Comparison of ENCODE assay signal across 1 cellular context in the genomic region with DNA sequence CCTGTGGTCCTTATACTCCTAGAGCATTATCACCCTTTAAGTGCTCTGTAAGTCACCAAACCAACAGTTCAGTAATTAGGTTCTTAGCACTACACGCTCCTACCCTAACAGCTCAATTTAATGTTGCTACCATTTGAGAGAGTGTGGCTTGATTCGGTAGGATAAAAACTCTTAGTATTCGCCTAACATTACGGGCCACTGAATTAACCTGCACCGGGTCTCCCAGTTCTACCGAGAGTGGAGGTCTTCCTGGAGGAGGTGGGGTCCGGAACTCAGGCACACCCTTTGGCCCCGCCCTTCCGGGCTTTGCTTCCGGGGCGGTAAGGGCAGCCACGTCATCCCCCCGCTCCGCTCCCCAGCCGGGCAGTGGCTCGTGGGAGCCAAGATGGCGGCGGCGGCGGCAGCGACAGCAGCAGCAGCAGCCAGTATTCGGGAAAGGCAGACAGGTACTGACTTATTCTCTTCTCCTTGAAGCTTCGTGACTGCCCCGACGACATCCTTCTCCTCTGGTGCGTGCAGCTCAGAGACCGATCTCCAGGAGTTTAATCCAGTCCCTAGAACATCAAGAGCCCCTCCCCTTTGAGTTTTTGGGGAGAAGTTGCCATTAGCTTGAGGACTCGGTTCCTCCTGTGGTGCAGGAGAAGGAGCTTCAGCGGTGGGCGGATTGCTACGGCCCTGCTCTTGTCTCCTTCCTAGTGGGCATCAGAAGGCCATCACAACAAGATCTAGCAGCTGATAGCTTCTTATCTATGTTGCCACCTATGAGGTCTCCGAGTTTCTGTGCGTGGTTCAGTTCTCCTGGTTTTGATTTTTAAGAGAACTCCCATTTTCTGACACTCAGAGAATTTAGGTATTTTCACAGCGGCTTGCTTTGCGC.
TF ChIP-seq lines count a peak whose summit lies in the region.

A gene with protein sequence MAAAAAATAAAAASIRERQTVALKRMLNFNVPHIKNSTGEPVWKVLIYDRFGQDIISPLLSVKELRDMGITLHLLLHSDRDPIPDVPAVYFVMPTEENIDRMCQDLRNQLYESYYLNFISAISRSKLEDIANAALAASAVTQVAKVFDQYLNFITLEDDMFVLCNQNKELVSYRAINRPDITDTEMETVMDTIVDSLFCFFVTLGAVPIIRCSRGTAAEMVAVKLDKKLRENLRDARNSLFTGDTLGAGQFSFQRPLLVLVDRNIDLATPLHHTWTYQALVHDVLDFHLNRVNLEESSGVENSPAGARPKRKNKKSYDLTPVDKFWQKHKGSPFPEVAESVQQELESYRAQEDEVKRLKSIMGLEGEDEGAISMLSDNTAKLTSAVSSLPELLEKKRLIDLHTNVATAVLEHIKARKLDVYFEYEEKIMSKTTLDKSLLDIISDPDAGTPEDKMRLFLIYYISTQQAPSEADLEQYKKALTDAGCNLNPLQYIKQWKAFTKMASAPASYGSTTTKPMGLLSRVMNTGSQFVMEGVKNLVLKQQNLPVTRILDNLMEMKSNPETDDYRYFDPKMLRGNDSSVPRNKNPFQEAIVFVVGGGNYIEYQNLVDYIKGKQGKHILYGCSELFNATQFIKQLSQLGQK (plus strand): TSS at position 366 of the 877 bp plus-strand sequence. CDS start 20 bp downstream, at position 386.

TF ChIP-seq in K562, 482 proteins besides CTCF, POLR2A, EP300 and RAD21 (continued from another document and continues in another):
- TF ChIP-seq, protein P1, sequence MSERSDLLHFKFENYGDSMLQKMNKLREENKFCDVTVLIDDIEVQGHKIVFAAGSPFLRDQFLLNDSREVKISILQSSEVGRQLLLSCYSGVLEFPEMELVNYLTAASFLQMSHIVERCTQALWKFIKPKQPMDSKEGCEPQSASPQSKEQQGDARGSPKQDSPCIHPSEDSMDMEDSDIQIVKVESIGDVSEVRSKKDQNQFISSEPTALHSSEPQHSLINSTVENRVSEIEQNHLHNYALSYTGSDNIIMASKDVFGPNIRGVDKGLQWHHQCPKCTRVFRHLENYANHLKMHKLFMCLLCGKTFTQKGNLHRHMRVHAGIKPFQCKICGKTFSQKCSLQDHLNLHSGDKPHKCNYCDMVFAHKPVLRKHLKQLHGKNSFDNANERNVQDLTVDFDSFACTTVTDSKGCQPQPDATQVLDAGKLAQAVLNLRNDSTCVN (CRISPR knock-in tag; IDR thresholded peaks at IDR 0.05) = no peak
- peak; percentile 92 for TF ChIP-seq MYC (IDR thresholded peaks at IDR 0.05; ENCODE audit: low read depth, low read length)
- TF ChIP-seq MYC (CRISPR knock-in tag; IDR thresholded peaks at IDR 0.05; ENCODE audit: borderline replicate concordance, low read depth) = peak; percentile 54; the same call in 1 of the 2 replicates
- TF ChIP-seq BRF1 (IDR thresholded peaks at IDR 0.05; ENCODE audit: borderline replicate concordance, extremely low read depth, insufficient read length) = no peak
- no peak for TF ChIP-seq ZSCAN32 (CRISPR knock-in tag; IDR thresholded peaks at IDR 0.05)
- TF ChIP-seq TEAD2 (tag; IDR thresholded peaks at IDR 0.05) = no peak
- peak; percentile 79 for TF ChIP-seq C11orf30 (IDR thresholded peaks at IDR 0.05; ENCODE audit: low read depth)
- no peak for TF ChIP-seq CHCHD3 (CRISPR knock-in tag; IDR thresholded peaks at IDR 0.05)
- TF ChIP-seq, protein P2, sequence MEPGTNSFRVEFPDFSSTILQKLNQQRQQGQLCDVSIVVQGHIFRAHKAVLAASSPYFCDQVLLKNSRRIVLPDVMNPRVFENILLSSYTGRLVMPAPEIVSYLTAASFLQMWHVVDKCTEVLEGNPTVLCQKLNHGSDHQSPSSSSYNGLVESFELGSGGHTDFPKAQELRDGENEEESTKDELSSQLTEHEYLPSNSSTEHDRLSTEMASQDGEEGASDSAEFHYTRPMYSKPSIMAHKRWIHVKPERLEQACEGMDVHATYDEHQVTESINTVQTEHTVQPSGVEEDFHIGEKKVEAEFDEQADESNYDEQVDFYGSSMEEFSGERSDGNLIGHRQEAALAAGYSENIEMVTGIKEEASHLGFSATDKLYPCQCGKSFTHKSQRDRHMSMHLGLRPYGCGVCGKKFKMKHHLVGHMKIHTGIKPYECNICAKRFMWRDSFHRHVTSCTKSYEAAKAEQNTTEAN (CRISPR knock-in tag; IDR thresholded peaks at IDR 0.05) = 0 out of 2 replicates have a peak, but pooled peaks have one; percentile 44
- no peak for TF ChIP-seq HDAC8 (tag; IDR thresholded peaks at IDR 0.05)
- TF ChIP-seq, protein P3, sequence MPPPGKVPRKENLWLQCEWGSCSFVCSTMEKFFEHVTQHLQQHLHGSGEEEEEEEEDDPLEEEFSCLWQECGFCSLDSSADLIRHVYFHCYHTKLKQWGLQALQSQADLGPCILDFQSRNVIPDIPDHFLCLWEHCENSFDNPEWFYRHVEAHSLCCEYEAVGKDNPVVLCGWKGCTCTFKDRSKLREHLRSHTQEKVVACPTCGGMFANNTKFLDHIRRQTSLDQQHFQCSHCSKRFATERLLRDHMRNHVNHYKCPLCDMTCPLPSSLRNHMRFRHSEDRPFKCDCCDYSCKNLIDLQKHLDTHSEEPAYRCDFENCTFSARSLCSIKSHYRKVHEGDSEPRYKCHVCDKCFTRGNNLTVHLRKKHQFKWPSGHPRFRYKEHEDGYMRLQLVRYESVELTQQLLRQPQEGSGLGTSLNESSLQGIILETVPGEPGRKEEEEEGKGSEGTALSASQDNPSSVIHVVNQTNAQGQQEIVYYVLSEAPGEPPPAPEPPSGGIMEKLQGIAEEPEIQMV (tag; conservative IDR thresholded peaks at IDR 0.05; ENCODE audit: low read depth) = no peak
- no peak for TF ChIP-seq ZNF12 (CRISPR knock-in tag; IDR thresholded peaks at IDR 0.05)
- TF ChIP-seq POLR2AphosphoS2 (IDR thresholded peaks at IDR 0.05; ENCODE audit: low read length) = no peak; the same call in 1 of the 2 replicates
- peak; percentile 96 for TF ChIP-seq NR2C1 (IDR thresholded peaks at IDR 0.05)
- peak; percentile 98 for TF ChIP-seq NR2C1 (tag; IDR thresholded peaks at IDR 0.05)
- TF ChIP-seq ZNF79 (CRISPR knock-in tag; IDR thresholded peaks at IDR 0.05; ENCODE audit: low read depth) = no peak
- no peak; the same call in 1 of the 2 replicates for TF ChIP-seq MYNN (IDR thresholded peaks at IDR 0.05)
- TF ChIP-seq MYNN (CRISPR knock-in tag; IDR thresholded peaks at IDR 0.05) = no peak
- TF ChIP-seq ZNF232 (CRISPR knock-in tag; IDR thresholded peaks at IDR 0.05) = no peak
- TF ChIP-seq, protein P4, sequence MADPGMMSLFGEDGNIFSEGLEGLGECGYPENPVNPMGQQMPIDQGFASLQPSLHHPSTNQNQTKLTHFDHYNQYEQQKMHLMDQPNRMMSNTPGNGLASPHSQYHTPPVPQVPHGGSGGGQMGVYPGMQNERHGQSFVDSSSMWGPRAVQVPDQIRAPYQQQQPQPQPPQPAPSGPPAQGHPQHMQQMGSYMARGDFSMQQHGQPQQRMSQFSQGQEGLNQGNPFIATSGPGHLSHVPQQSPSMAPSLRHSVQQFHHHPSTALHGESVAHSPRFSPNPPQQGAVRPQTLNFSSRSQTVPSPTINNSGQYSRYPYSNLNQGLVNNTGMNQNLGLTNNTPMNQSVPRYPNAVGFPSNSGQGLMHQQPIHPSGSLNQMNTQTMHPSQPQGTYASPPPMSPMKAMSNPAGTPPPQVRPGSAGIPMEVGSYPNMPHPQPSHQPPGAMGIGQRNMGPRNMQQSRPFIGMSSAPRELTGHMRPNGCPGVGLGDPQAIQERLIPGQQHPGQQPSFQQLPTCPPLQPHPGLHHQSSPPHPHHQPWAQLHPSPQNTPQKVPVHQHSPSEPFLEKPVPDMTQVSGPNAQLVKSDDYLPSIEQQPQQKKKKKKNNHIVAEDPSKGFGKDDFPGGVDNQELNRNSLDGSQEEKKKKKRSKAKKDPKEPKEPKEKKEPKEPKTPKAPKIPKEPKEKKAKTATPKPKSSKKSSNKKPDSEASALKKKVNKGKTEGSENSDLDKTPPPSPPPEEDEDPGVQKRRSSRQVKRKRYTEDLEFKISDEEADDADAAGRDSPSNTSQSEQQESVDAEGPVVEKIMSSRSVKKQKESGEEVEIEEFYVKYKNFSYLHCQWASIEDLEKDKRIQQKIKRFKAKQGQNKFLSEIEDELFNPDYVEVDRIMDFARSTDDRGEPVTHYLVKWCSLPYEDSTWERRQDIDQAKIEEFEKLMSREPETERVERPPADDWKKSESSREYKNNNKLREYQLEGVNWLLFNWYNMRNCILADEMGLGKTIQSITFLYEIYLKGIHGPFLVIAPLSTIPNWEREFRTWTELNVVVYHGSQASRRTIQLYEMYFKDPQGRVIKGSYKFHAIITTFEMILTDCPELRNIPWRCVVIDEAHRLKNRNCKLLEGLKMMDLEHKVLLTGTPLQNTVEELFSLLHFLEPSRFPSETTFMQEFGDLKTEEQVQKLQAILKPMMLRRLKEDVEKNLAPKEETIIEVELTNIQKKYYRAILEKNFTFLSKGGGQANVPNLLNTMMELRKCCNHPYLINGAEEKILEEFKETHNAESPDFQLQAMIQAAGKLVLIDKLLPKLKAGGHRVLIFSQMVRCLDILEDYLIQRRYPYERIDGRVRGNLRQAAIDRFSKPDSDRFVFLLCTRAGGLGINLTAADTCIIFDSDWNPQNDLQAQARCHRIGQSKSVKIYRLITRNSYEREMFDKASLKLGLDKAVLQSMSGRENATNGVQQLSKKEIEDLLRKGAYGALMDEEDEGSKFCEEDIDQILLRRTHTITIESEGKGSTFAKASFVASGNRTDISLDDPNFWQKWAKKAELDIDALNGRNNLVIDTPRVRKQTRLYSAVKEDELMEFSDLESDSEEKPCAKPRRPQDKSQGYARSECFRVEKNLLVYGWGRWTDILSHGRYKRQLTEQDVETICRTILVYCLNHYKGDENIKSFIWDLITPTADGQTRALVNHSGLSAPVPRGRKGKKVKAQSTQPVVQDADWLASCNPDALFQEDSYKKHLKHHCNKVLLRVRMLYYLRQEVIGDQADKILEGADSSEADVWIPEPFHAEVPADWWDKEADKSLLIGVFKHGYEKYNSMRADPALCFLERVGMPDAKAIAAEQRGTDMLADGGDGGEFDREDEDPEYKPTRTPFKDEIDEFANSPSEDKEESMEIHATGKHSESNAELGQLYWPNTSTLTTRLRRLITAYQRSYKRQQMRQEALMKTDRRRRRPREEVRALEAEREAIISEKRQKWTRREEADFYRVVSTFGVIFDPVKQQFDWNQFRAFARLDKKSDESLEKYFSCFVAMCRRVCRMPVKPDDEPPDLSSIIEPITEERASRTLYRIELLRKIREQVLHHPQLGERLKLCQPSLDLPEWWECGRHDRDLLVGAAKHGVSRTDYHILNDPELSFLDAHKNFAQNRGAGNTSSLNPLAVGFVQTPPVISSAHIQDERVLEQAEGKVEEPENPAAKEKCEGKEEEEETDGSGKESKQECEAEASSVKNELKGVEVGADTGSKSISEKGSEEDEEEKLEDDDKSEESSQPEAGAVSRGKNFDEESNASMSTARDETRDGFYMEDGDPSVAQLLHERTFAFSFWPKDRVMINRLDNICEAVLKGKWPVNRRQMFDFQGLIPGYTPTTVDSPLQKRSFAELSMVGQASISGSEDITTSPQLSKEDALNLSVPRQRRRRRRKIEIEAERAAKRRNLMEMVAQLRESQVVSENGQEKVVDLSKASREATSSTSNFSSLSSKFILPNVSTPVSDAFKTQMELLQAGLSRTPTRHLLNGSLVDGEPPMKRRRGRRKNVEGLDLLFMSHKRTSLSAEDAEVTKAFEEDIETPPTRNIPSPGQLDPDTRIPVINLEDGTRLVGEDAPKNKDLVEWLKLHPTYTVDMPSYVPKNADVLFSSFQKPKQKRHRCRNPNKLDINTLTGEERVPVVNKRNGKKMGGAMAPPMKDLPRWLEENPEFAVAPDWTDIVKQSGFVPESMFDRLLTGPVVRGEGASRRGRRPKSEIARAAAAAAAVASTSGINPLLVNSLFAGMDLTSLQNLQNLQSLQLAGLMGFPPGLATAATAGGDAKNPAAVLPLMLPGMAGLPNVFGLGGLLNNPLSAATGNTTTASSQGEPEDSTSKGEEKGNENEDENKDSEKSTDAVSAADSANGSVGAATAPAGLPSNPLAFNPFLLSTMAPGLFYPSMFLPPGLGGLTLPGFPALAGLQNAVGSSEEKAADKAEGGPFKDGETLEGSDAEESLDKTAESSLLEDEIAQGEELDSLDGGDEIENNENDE (IDR thresholded peaks at IDR 0.05; ENCODE audit: low read depth, low read length) = no peak
- TF ChIP-seq CBX8 (IDR thresholded peaks at IDR 0.05; ENCODE audit: borderline replicate concordance, extremely low read depth, low read depth, low read length, poor library complexity, severe bottlenecking) = no peak
- no peak for TF ChIP-seq SNIP1 (IDR thresholded peaks at IDR 0.05; ENCODE audit: low read depth)
- TF ChIP-seq NR2F6 (CRISPR knock-in tag; IDR thresholded peaks at IDR 0.05) = no peak
- no peak for TF ChIP-seq ZNF778 (CRISPR knock-in tag; IDR thresholded peaks at IDR 0.05)
- TF ChIP-seq, protein P5, sequence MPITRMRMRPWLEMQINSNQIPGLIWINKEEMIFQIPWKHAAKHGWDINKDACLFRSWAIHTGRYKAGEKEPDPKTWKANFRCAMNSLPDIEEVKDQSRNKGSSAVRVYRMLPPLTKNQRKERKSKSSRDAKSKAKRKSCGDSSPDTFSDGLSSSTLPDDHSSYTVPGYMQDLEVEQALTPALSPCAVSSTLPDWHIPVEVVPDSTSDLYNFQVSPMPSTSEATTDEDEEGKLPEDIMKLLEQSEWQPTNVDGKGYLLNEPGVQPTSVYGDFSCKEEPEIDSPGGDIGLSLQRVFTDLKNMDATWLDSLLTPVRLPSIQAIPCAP (CRISPR knock-in tag; IDR thresholded peaks at IDR 0.05; ENCODE audit: borderline replicate concordance) = no peak
- TF ChIP-seq RB1 (IDR thresholded peaks at IDR 0.05; ENCODE audit: low read depth) = peak; percentile 33; the same call in 1 of the 2 replicates
- TF ChIP-seq SRSF3 (IDR thresholded peaks at IDR 0.05; ENCODE audit: insufficient read depth, low read length) = no peak
- TF ChIP-seq LCOR (CRISPR knock-in tag; IDR thresholded peaks at IDR 0.05) = peak; percentile 82; the same call in 1 of the 2 replicates
- no peak for TF ChIP-seq FOXA3 (CRISPR knock-in tag; conservative IDR thresholded peaks at IDR 0.05 in 1 of 2, IDR thresholded peaks at IDR 0.05 in 1 of 2)
- TF ChIP-seq BRD4 (IDR thresholded peaks at IDR 0.05) = no peak
- TF ChIP-seq, protein P6, sequence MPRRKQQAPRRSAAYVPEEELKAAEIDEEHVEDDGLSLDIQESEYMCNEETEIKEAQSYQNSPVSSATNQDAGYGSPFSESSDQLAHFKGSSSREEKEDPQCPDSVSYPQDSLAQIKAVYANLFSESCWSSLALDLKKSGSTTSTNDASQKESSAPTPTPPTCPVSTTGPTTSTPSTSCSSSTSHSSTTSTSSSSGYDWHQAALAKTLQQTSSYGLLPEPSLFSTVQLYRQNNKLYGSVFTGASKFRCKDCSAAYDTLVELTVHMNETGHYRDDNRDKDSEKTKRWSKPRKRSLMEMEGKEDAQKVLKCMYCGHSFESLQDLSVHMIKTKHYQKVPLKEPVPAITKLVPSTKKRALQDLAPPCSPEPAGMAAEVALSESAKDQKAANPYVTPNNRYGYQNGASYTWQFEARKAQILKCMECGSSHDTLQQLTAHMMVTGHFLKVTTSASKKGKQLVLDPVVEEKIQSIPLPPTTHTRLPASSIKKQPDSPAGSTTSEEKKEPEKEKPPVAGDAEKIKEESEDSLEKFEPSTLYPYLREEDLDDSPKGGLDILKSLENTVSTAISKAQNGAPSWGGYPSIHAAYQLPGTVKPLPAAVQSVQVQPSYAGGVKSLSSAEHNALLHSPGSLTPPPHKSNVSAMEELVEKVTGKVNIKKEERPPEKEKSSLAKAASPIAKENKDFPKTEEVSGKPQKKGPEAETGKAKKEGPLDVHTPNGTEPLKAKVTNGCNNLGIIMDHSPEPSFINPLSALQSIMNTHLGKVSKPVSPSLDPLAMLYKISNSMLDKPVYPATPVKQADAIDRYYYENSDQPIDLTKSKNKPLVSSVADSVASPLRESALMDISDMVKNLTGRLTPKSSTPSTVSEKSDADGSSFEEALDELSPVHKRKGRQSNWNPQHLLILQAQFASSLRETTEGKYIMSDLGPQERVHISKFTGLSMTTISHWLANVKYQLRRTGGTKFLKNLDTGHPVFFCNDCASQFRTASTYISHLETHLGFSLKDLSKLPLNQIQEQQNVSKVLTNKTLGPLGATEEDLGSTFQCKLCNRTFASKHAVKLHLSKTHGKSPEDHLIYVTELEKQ (CRISPR knock-in tag; IDR thresholded peaks at IDR 0.05) = no peak
- peak; percentile 53; the same call in 1 of the 2 replicates for TF ChIP-seq ATF1 (CRISPR knock-in tag; IDR thresholded peaks at IDR 0.05)
- peak; percentile 93 for TF ChIP-seq ATF1 (tag; IDR thresholded peaks at IDR 0.05)
